Comparison of ENCODE assay signal across 12 cellular contexts in the genomic region with DNA sequence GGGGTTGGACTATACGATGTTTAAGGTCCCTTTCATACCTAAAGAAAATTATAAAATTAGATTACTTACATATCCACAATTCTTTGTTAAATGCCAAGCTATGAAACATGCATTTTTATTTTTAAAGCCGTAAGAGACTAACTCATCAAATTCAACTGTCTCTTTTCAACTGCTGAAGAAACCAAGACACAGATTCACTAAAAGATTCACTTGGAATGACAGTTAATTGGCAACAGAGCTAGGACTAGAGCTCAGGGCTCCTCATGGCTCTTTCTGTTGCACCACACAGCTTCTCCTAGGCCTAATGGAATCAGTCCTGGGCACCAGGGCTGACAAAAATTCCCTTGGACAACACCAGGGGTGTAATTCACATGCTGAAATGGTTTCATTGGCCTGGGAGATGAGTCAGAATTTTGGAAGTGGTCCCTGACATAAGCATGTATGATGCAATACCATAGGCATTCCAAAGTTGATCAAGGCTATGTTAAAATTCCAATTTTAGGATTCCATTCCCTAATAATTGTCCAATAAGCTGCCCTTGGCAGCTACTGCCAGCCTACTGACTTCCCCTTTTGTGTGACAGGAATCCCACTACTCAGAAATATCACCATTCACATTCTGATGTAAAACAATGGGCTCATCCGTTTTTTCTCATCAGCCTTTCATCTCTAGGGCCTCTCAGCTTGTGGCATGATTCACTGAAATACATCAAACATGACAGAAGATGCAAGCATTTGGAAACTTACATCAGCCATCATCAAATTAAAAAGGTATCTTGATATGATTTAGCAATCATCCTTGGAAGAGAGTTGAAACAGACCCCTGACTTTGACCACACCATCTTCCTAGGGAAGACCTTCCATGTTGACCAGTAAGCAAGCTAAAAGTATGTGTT. TPM values are rescaled to one million over a fixed set of nuclear protein-coding genes. Genes with fewer than 3 reads are reported as not detected.
A peak's percentile ranks its signal among the peaks of the same experiment; 100 is the strongest.
DNase-seq lines count a peak whose midpoint lies in the region; ATAC-seq, FAIRE-seq and TF ChIP-seq lines count a peak whose summit lies in the region.
"Had no signal": no experiment of that assay in that cellular context is flagged by ENCODE, and none has a peak within 500 bp of the region (broad histone marks: within the 10 kb centered on the region; RNA-seq: fewer than 3 reads in every experiment).

No MANE protein-coding gene starts in this region.

- peak overlapping the region; percentile 99 for H3K23ac ChIP-seq in IMR-90 (ENCODE audit: low read depth, low read length)

- peak overlapping the region; percentile 78 for H2AFZ ChIP-seq in IMR-90 (replicated peaks; ENCODE audit: low read length, poor library complexity)
- H2AFZ ChIP-seq in HepG2 (ENCODE audit: low read length) = no peak overlapping the region

- H4K20me1 ChIP-seq in IMR-90 (ENCODE audit: insufficient read depth, low read length) = no peaks in the 10 kb centered on the region
- no peaks in the 10 kb centered on the region for H4K20me1 ChIP-seq in HepG2 (ENCODE audit: insufficient read depth, low read length)

- H3K4me3 Mint-ChIP-seq in brain (no peak overlapping the region), T-helper 17 cell (no peak overlapping the region)

- ATAC-seq in IMR-90 (ENCODE audit: low read depth) = peak; percentile 65
- ATAC-seq in HepG2 = no peak
- ATAC-seq in HG02970 (IDR thresholded peaks at IDR 0.05; ENCODE audit: low FRiP score, unreplicated experiment) = no peak
- ATAC-seq in T-helper 17 cell = no peak

- peak overlapping the region; percentile 91 to 96 for H4K8ac ChIP-seq in IMR-90 (ENCODE audit: low read depth in 2 of 2, low read length in 2 of 2)

- CTCF ChIA-PET in IMR-90 (lab: Yijun Ruan, JAX) = interaction anchor here (2.0 kb wide), 1 partner anchor 83 kb away, joined by 5 read pairs; no protein-coding TSS in a partner anchor
- CTCF ChIA-PET in HepG2 (lab: Yijun Ruan, JAX; ENCODE audit: low intra/inter-chr PET ratio, low total read pairs) = no interaction called here

- peak overlapping the region; percentile 99 for H4K91ac ChIP-seq in IMR-90 (ENCODE audit: insufficient read depth, low read depth, low read length)

- DNase-seq in AG10803 (ENCODE audit: low read depth) (peak; percentile 96), IMR-90 (peak; percentile 90), HepG2 (ENCODE audit: low spot score) (no peak), NCI-H345 treated with DMSO at 0.1 percent for 48 hours (lab: John Stamatoyannopoulos, UW; ENCODE audit: unreplicated experiment) (no peak), T-helper 17 cell (no peak)
- DNase-seq in effector CD8-positive, alpha-beta T cell (lab: John Stamatoyannopoulos, UW) = no peak
- DNase-seq: right lobe of liver had no signal

- intact Hi-C loops in IMR-90 (cut with micrococcal nuclease) (loop anchor here (2.0 to 5.0 kb wide), 2 partner anchors 19 to 148 kb away; no protein-coding TSS in a partner anchor), HepG2 (cut with micrococcal nuclease; ENCODE audit: unreplicated experiment) (no loop called here)

- H2BK20ac ChIP-seq in IMR-90 (ENCODE audit: low read depth, low read length) = peak overlapping the region; percentile 100

- peak overlapping the region; percentile 99 for H3K4ac ChIP-seq in IMR-90 (ENCODE audit: low read depth, low read length)

- H3K27me3 ChIP-seq in IMR-90 (ENCODE audit: control insufficient read depth, insufficient read depth, low read length) = no peaks in the 10 kb centered on the region
- no peaks in the 10 kb centered on the region for H3K27me3 ChIP-seq in HepG2 (ENCODE audit: control insufficient read depth in 1 of 2, insufficient read depth in 2 of 2, low read length in 2 of 2)
- H3K27me3 ChIP-seq: right lobe of liver had no signal

- H3K79me2 ChIP-seq in HepG2 (ENCODE audit: insufficient read depth, low read length) = no peaks in the 10 kb centered on the region

- H3K27ac Mint-ChIP-seq in brain (peak overlapping the region in 4 of 5 experiments; percentile 44 to 89 (median 74)), T-helper 17 cell (no peak overlapping the region)
- H3K27ac Mint-ChIP-seq: activated T-helper 2 cell treated with anti-CD3 and anti-CD28 coated beads, Interferon-gamma antibody, Interleukin-2, Interleukin-4, amounts not matched to agents 10 μg/mL and 5 μg/mL and 100 μg/mL, durations not matched to agents 14 hours and 24 hours and 36 hours had no signal

- peak overlapping the region; percentile 91 for H2BK15ac ChIP-seq in IMR-90 (ENCODE audit: low read depth, low read length)

- H3K4me2 ChIP-seq in IMR-90 (ENCODE audit: low read depth, low read length) = peak overlapping the region; percentile 47; the same call in 1 of the 2 replicates
- no peak overlapping the region for H3K4me2 ChIP-seq in HepG2 (ENCODE audit: low read depth, low read length)
- H3K4me2 ChIP-seq: KMS-11 had no signal

- peaks cover 0 to 10% (median 4%) of the 10 kb centered on the region in 5 experiments for H3K9me3 Mint-ChIP-seq in brain

- H3K36me3 ChIP-seq in IMR-90 (ENCODE audit: control insufficient read depth, insufficient read depth, low read length) (no peaks in the 10 kb centered on the region), HepG2 (replicated peaks in 1 of 2; ENCODE audit: control insufficient read depth in 1 of 2, insufficient read depth in 2 of 2, low read length in 2 of 2) (no peaks in the 10 kb centered on the region)
- H3K36me3 ChIP-seq: right lobe of liver, thoracic aorta had no signal

- TF ChIP-seq CTCF in AG10803 (conservative IDR thresholded peaks at IDR 0.05; ENCODE audit: low read length) = peak; percentile 49
- TF ChIP-seq CTCF in IMR-90 (conservative IDR thresholded peaks at IDR 0.05; ENCODE audit: low read depth, low read length) = 0 out of 2 replicates have a peak, but pooled peaks have one; percentile 24
- TF ChIP-seq CTCF in brain (conservative IDR thresholded peaks at IDR 0.05) = no peak
- TF ChIP-seq CTCF in HepG2 (CRISPR knock-in tag; IDR thresholded peaks at IDR 0.05) = no peak

- peak overlapping the region; percentile 100 for H2BK120ac ChIP-seq in IMR-90 (ENCODE audit: low read depth, low read length)

- H2AK5ac ChIP-seq in IMR-90 (ENCODE audit: low read depth, low read length) = peak overlapping the region; percentile 96; the same call in 1 of the 2 replicates

- in situ Hi-C loops in IMR-90 (cut with MboI; ENCODE audit: low sequenced_read_pairs) (no loop called here), HepG2 (cut with HindIII; ENCODE audit: extremely low pct_ligation_motif_present, low pct_unique_long_range_greater_than_20kb) (no loop called here)

- TF ChIP-seq POLR2A in IMR-90 (IDR thresholded peaks at IDR 0.05; ENCODE audit: low read depth, low read length) (no peak), HepG2 (IDR thresholded peaks at IDR 0.05; ENCODE audit: insufficient read depth in 1 of 2, low read depth in 2 of 2, low read length in 2 of 2) (no peak)

- peak overlapping the region; percentile 96 for H2AK9ac ChIP-seq in IMR-90 (replicated peaks; ENCODE audit: low read depth, low read length, poor library complexity)

- H4K5ac ChIP-seq in IMR-90 (ENCODE audit: low read depth, low read length) = peak overlapping the region; percentile 92

- H3K27me3 Mint-ChIP-seq in brain (no peaks in the 10 kb centered on the region), T-helper 17 cell (no peaks in the 10 kb centered on the region)

- BruUV-seq in IMR-90 (replicated peaks; lab: Mats Ljungman, UMichigan) (no TSS peak), HepG2 (replicated peaks; lab: Mats Ljungman, UMichigan) (no TSS peak)

- H3K56ac ChIP-seq in IMR-90 (ENCODE audit: extremely low read depth, insufficient read depth, low read length) = peak overlapping the region; percentile 92

- H3K18ac ChIP-seq in IMR-90 (ENCODE audit: low read depth, low read length) = peak overlapping the region; percentile 93

- POLR2A ChIA-PET in IMR-90 (lab: Charles Lee; ENCODE audit: unreplicated experiment) (interaction anchor here (0.6 kb wide), 1 partner anchor 65 kb away, joined by 4 read pairs; no protein-coding TSS in a partner anchor), HepG2 (lab: Yijun Ruan, JAX) (no interaction called here)

- H3K4me1 Mint-ChIP-seq in brain = peaks cover 23% of the 10 kb centered on the region
- no peaks in the 10 kb centered on the region for H3K4me1 Mint-ChIP-seq in T-helper 17 cell

- TF ChIP-seq RAD21 in IMR-90 (IDR thresholded peaks at IDR 0.05; ENCODE audit: low read length) (peak; percentile 32; the same call in 1 of the 2 replicates), HepG2 (CRISPR knock-in tag; IDR thresholded peaks at IDR 0.05) (no peak)

- H3K4me1 ChIP-seq in IMR-90 (ENCODE audit: control insufficient read depth, insufficient read depth, low read length) (peaks cover 15% of the 10 kb centered on the region), HepG2 (ENCODE audit: insufficient read depth, low read length) (0 out of 2 replicates have a peak, but pooled peaks cover 9% of the 10 kb centered on the region)
- H3K4me1 ChIP-seq: right lobe of liver had no signal

- H3K79me1 ChIP-seq in IMR-90 (ENCODE audit: low read depth in 1 of 2, low read length in 2 of 2) = no peaks in the 10 kb centered on the region

- no CpG with 5 or more reads among the region's 3 CpGs for WGBS in IMR-90 (ENCODE audit: extremely low coverage in 2 of 2, insufficient read length in 1 of 2), 2 experiments
- WGBS in HepG2 (ENCODE audit: low lambda C conversion rate) = 52% methylated on average over 3 of the region's 3 CpGs

- peak overlapping the region; percentile 94 for H2BK5ac ChIP-seq in IMR-90 (ENCODE audit: low read depth, low read length, poor library complexity, severe bottlenecking)

- dilution Hi-C loops in IMR-90 (cut with HindIII; ENCODE audit: low sequenced_read_pairs, unreplicated experiment) = no loop called here

- no peak for TF ChIP-seq EP300 in HepG2 (IDR thresholded peaks at IDR 0.05; ENCODE audit: low read depth in 2 of 2, low read length in 2 of 2)
- no peak for TF ChIP-seq EP300 in HepG2 (CRISPR knock-in tag; IDR thresholded peaks at IDR 0.05; ENCODE audit: borderline replicate concordance)

- peak overlapping the region; percentile 99 for H3K27ac ChIP-seq in IMR-90 (ENCODE audit: insufficient read depth, low read length)
- no peak overlapping the region for H3K27ac ChIP-seq in HepG2 (ENCODE audit: extremely low read length, insufficient read depth, low read length)
- H3K27ac ChIP-seq: KMS-11, right lobe of liver, thoracic aorta had no signal

- H3K9me1 ChIP-seq in IMR-90 (ENCODE audit: insufficient read depth, low read length) = peaks cover 12% of the 10 kb centered on the region; the same call in 1 of the 2 replicates

- H3K9me3 ChIP-seq in IMR-90 (ENCODE audit: control insufficient read depth, insufficient read depth, low read length) = no peaks in the 10 kb centered on the region
- H3K9me3 ChIP-seq in HepG2 (ENCODE audit: low read length) = no peaks in the 10 kb centered on the region
- no peaks in the 10 kb centered on the region for H3K9me3 ChIP-seq in T-helper 17 cell (ENCODE audit: control insufficient read depth, low read length, poor library complexity, severe bottlenecking)
- H3K9me3 ChIP-seq: right lobe of liver, thoracic aorta had no signal

- no peak for FAIRE-seq in HepG2 (lab: Jason Lieb, UNC)

- no peak overlapping the region for H3K4me3 ChIP-seq in AG10803 (ENCODE audit: low read length)
- H3K4me3 ChIP-seq in IMR-90 (ENCODE audit: insufficient read depth, low read depth, low read length) = no peak overlapping the region
- no peak overlapping the region for H3K4me3 ChIP-seq in HepG2 (replicated peaks in 1 of 3; ENCODE audit: insufficient read depth in 1 of 3, low read depth in 2 of 3, low read length in 3 of 3)
- H3K4me3 ChIP-seq: right lobe of liver, thoracic aorta had no signal

- peak overlapping the region; percentile 98 for H3K14ac ChIP-seq in IMR-90 (replicated peaks; ENCODE audit: low read depth, low read length)

- H3K9ac ChIP-seq in IMR-90 (ENCODE audit: low read depth, low read length) = peak overlapping the region; percentile 6; the same call in 1 of the 2 replicates
- H3K9ac ChIP-seq in HepG2 (ENCODE audit: insufficient read depth, low read depth, low read length) = no peak overlapping the region
- H3K9ac ChIP-seq: KMS-11 had no signal

- no peaks in the 10 kb centered on the region for H3K36me3 Mint-ChIP-seq in brain
- H3K36me3 Mint-ChIP-seq in T-helper 17 cell (ENCODE audit: low read depth) = peaks cover under 1% of the 10 kb centered on the region

RNA-seq across cellular contexts. Expression of a gene that starts 54.2 kb away (rescaled TPM):
- total RNA-seq in IMR-90 (2012; rRNA removed) (0.28 and 0.36 TPM in 2 replicates), HepG2 (2016; rRNA removed; fragmentation: Illumina TruSeq; extraction: Trizol) (0.40 and 0.69 TPM in 2 replicates), T-helper 17 cell (not detected)
- polyA plus RNA-seq in IMR-90 (2012; rRNA removed) (0.65 and 0.74 TPM in 2 replicates), brain (ENCODE audit: insufficient read depth, low read depth, low replicate concordance) (not detected), HepG2 (2011; rRNA removed) (2.7 and 3.2 TPM in 2 replicates)
- polyA plus RNA-seq in IMR-90 (2012; cell fraction: cytosol; rRNA removed) = 0.15 and 0.66 TPM in 2 replicates
- 0.16 and 0.36 TPM in 2 replicates for polyA plus RNA-seq in IMR-90 (2012; cell fraction: nucleus; rRNA removed; ENCODE audit: low replicate concordance)
- not detected in 2 replicates for total RNA-seq in HepG2 (2016; cell fraction: cytosol; rRNA removed; fragmentation: Illumina TruSeq; extraction: Trizol; ENCODE audit: low read depth)
- 0.48 TPM in 1 of 2 replicates, not detected in the other for total RNA-seq in HepG2 (2016; cell fraction: insoluble cytoplasmic fraction; rRNA removed; fragmentation: Illumina TruSeq; extraction: Trizol)
- not detected in 2 replicates for total RNA-seq in HepG2 (2016; cell fraction: membrane; rRNA removed; fragmentation: Illumina TruSeq; extraction: Trizol)
- total RNA-seq in HepG2 (2016; cell fraction: nucleus; rRNA removed; fragmentation: Illumina TruSeq; extraction: Trizol) = 0.44 and 0.87 TPM in 2 replicates
- 1.9 and 2.8 TPM in 2 replicates for polyA plus RNA-seq in HepG2 (2011; cell fraction: cytosol; rRNA removed)
- polyA plus RNA-seq in HepG2 (2011; cell fraction: nucleus; rRNA removed) = 0.55 and 1.2 TPM in 2 replicates
- 1.3 and 2.7 TPM in 2 replicates for polyA plus RNA-seq in HepG2 (2012)
- polyA plus RNA-seq in HepG2 (2016; cell fraction: cytosol; fragmentation: Illumina TruSeq; extraction: Trizol; ENCODE audit: low read depth) = not detected in 2 replicates
- 0.22 and 0.28 TPM in 2 replicates for polyA plus RNA-seq in HepG2 (2016; cell fraction: insoluble cytoplasmic fraction; fragmentation: Illumina TruSeq; extraction: Trizol; ENCODE audit: low read depth)
- polyA plus RNA-seq in HepG2 (2016; cell fraction: membrane; fragmentation: Illumina TruSeq; extraction: Trizol; ENCODE audit: low read depth) = not detected in 2 replicates
- 0.97 TPM in 1 of 2 replicates, not detected in the other for polyA plus RNA-seq in HepG2 (2016; cell fraction: nucleus; fragmentation: Illumina TruSeq; extraction: Trizol; ENCODE audit: insufficient read depth, low read depth)
- polyA minus RNA-seq in HepG2 (2011; rRNA and poly(A)+ RNA removed; ENCODE audit: low replicate concordance) = 2.1 and 2.4 TPM in 2 replicates
- 0.89 TPM in 1 of 2 replicates, not detected in the other for polyA minus RNA-seq in HepG2 (2011; cell fraction: cytosol; rRNA and poly(A)+ RNA removed)
- polyA minus RNA-seq in HepG2 (2011; cell fraction: nucleus; rRNA and poly(A)+ RNA removed) = not detected in 2 replicates
- total RNA-seq: activated T-helper 2 cell treated with anti-CD3 and anti-CD28 coated beads, Interferon-gamma antibody, Interleukin-2, Interleukin-4, amounts not matched to agents 10 μg/mL and 5 μg/mL and 100 μg/mL, durations not matched to agents 14 hours and 24 hours and 36 hours; right lobe of liver; thoracic aorta had no signal

Comparison
In these comparisons a context has a peak if more than half of its experiments do, and no peak if none do; other contexts are left out.
1. DNase-seq: peak in AG10803 (single experiment) and IMR-90 (single experiment); none in HepG2 (single experiment), NCI-H345 treated with DMSO at 0.1 percent for 48 hours (single experiment), T-helper 17 cell (0 of 3) and effector CD8-positive, alpha-beta T cell (single experiment).
2. CTCF ChIP-seq: peak in AG10803 (single experiment) and IMR-90 (single experiment); none in brain (0 of 2) and HepG2 (single experiment).